Comparison of ENCODE assay signal across 13 cellular contexts in genomic region chr2:216112926-216113325, GRCh38. TPM values are rescaled to one million over a fixed set of nuclear protein-coding genes. Genes with fewer than 3 reads are reported as not detected.
DNase-seq lines count a peak whose midpoint lies in the region; ATAC-seq and TF ChIP-seq lines count a peak whose summit lies in the region.
"Had no signal": no experiment of that assay in that cellular context is flagged by ENCODE, and none has a peak within 500 bp of the region (broad histone marks: within the 10 kb centered on the region; RNA-seq: fewer than 3 reads in every experiment).

No MANE protein-coding gene starts in this region.

- no peak overlapping the region for H2BK15ac ChIP-seq in mesenchymal stem cell (ENCODE audit: low read depth, poor library complexity, severe bottlenecking)

- H3K4me3 ChIP-seq in ACC112 (ENCODE audit: low read depth, low read length), result no peak overlapping the region
- peak overlapping the region; percentile 33; the same call in 1 of the 2 replicates for H3K4me3 ChIP-seq in DOHH2 (ENCODE audit: low read length)
- H3K4me3 ChIP-seq in mesenchymal stem cell (ENCODE audit: insufficient read depth in 1 of 2, low read depth in 1 of 2, low read length in 2 of 2), result no peak overlapping the region
- H3K4me3 ChIP-seq in brain microvascular endothelial cell (ENCODE audit: low read depth, low read length), result no peak overlapping the region
- no peak overlapping the region for H3K4me3 ChIP-seq in testis
- H3K4me3 ChIP-seq: prostate gland had no signal

- H2BK120ac ChIP-seq in mesenchymal stem cell (ENCODE audit: low read depth, low read length), result no peak overlapping the region

- H3K79me1 ChIP-seq in mesenchymal stem cell (replicated peaks; ENCODE audit: low read length, poor library complexity, severe bottlenecking), result peaks cover 2% of the 10 kb centered on the region

- peaks cover 51% of the 10 kb centered on the region for H3F3A ChIP-seq in DOHH2 (ENCODE audit: control insufficient read depth, insufficient read depth)

- no peak overlapping the region for H2AFZ ChIP-seq in ACC112 (ENCODE audit: low read length, unreplicated experiment)
- no peak overlapping the region for H2AFZ ChIP-seq in mesenchymal stem cell (ENCODE audit: low read depth, low read length)

- peaks cover 39% of the 10 kb centered on the region for H3K36me3 ChIP-seq in ACC112 (ENCODE audit: insufficient read depth, low read length)
- H3K36me3 ChIP-seq in DOHH2 (ENCODE audit: control insufficient read depth, low read length), result peaks cover 82% of the 10 kb centered on the region
- H3K36me3 ChIP-seq in mesenchymal stem cell (ENCODE audit: control insufficient read depth in 1 of 2, insufficient read depth in 2 of 2, low read depth in 1 of 2, low read length in 2 of 2), result peaks cover 8 to 68% of the 10 kb centered on the region in 2 experiments
- peaks cover 36% of the 10 kb centered on the region for H3K36me3 ChIP-seq in brain microvascular endothelial cell (replicated peaks)
- H3K36me3 ChIP-seq in testis (ENCODE audit: low read depth, missing control alignments), result no peaks in the 10 kb centered on the region

- H4K8ac ChIP-seq in mesenchymal stem cell (ENCODE audit: low read length), result no peak overlapping the region

- H2BK5ac ChIP-seq in mesenchymal stem cell (ENCODE audit: low read depth, low read length, poor library complexity, severe bottlenecking), result no peak overlapping the region

- 100% methylated on average over 3 of the region's 4 CpGs for WGBS in mesenchymal stem cell
- 75 to 82% methylated on average over 4 of the region's 4 CpGs for WGBS in testis, 2 donors

- intact Hi-C loops in testis (cut with DNase I; ENCODE audit: low total_unique reads), result loop anchor here (10.0 kb wide), 1 partner anchor 292 kb away; no protein-coding TSS in a partner anchor

- no peaks in the 10 kb centered on the region for H3K9me2 ChIP-seq in DOHH2 (replicated peaks; ENCODE audit: control insufficient read depth, low read length)

- peaks cover 53% of the 10 kb centered on the region for H3K4me1 ChIP-seq in ACC112 (ENCODE audit: control insufficient read depth, insufficient read depth, low read length, unreplicated experiment)
- peaks cover 65% of the 10 kb centered on the region for H3K4me1 ChIP-seq in DOHH2 (ENCODE audit: control insufficient read depth, low read length)
- H3K4me1 ChIP-seq in mesenchymal stem cell (ENCODE audit: control insufficient read depth, insufficient read depth, low read depth, low read length), result peaks cover 8% of the 10 kb centered on the region
- peaks cover 24% of the 10 kb centered on the region for H3K4me1 ChIP-seq in testis

- no peak for TF ChIP-seq CTCF in DOHH2 (IDR thresholded peaks at IDR 0.05; ENCODE audit: low read depth, low read length, poor library complexity, severe bottlenecking)
- no peak for TF ChIP-seq CTCF in VCaP (conservative IDR thresholded peaks at IDR 0.05)
- no peak for TF ChIP-seq CTCF in brain microvascular endothelial cell (IDR thresholded peaks at IDR 0.05; ENCODE audit: low read depth, low read length, missing control alignments)
- TF ChIP-seq CTCF in testis (IDR thresholded peaks at IDR 0.05), result no peak

- no peak overlapping the region for H3K14ac ChIP-seq in mesenchymal stem cell (ENCODE audit: low read length in 2 of 2)

- H2BK12ac ChIP-seq in mesenchymal stem cell (ENCODE audit: low read length in 2 of 2), result no peak overlapping the region

- peak overlapping the region; percentile 13; the same call in 1 of the 2 replicates for H3K27ac ChIP-seq in ACC112 (ENCODE audit: low read depth, low read length)
- peak overlapping the region; percentile 40 for H3K27ac ChIP-seq in DOHH2 (ENCODE audit: low read depth, low read length)
- peak overlapping the region; percentile 14; the same call in 1 of the 2 replicates for H3K27ac ChIP-seq in VCaP
- H3K27ac ChIP-seq in mesenchymal stem cell (ENCODE audit: low read length, poor library complexity, severe bottlenecking), result no peak overlapping the region
- no peak overlapping the region for H3K27ac ChIP-seq in brain microvascular endothelial cell
- no peak overlapping the region for H3K27ac ChIP-seq in testis
- H3K27ac ChIP-seq: prostate gland had no signal

- no peak overlapping the region for H2AK5ac ChIP-seq in mesenchymal stem cell (ENCODE audit: low read length, severe bottlenecking)

- H4K91ac ChIP-seq in mesenchymal stem cell (ENCODE audit: low read length), result no peak overlapping the region

- H3K27me3 ChIP-seq in ACC112 (ENCODE audit: insufficient read depth, low read length) (no peaks in the 10 kb centered on the region), DOHH2 (ENCODE audit: control insufficient read depth, low read length) (no peaks in the 10 kb centered on the region), mesenchymal stem cell (ENCODE audit: control insufficient read depth in 1 of 2, insufficient read depth in 1 of 2, low read length in 2 of 2) (no peaks in the 10 kb centered on the region), brain microvascular endothelial cell (replicated peaks) (no peaks in the 10 kb centered on the region), testis (no peaks in the 10 kb centered on the region)

- no peak overlapping the region for H3K23ac ChIP-seq in mesenchymal stem cell (ENCODE audit: low read length in 2 of 2)

- ATAC-seq in HG02642 (IDR thresholded peaks at IDR 0.05; ENCODE audit: poor library complexity, unreplicated experiment), result no peak

- H4K20me1 ChIP-seq in DOHH2 (ENCODE audit: control insufficient read depth, insufficient read depth, low read depth, low read length), result peaks cover 43% of the 10 kb centered on the region

- H3K9me3 ChIP-seq in DOHH2 (ENCODE audit: control insufficient read depth, insufficient read depth, low read length) (no peaks in the 10 kb centered on the region), mesenchymal stem cell (ENCODE audit: control insufficient read depth, low read length) (no peaks in the 10 kb centered on the region), testis (no peaks in the 10 kb centered on the region)
- H3K9me3 ChIP-seq: prostate gland had no signal

- no peak for TF ChIP-seq POLR2A in testis (IDR thresholded peaks at IDR 0.05)

- H3K9ac ChIP-seq in mesenchymal stem cell (ENCODE audit: low read length), result peak overlapping the region; percentile 98

- H3K79me2 ChIP-seq in ACC112 (ENCODE audit: control insufficient read depth, insufficient read depth, low read length, unreplicated experiment) (peaks cover 75% of the 10 kb centered on the region), DOHH2 (ENCODE audit: control insufficient read depth, low read length) (peaks cover 81% of the 10 kb centered on the region)

- H3K4ac ChIP-seq in mesenchymal stem cell (ENCODE audit: low read depth in 1 of 2, low read length in 2 of 2), result no peak overlapping the region

- in situ Hi-C loops in brain microvascular endothelial cell (cut with HindIII; ENCODE audit: low pct_ligation_motif_present, low sequenced_read_pairs), result no loop called here

- H3K18ac ChIP-seq in mesenchymal stem cell (ENCODE audit: low read depth in 1 of 2, low read length in 2 of 2), result no peak overlapping the region

- peak overlapping the region; percentile 91 for H3K4me2 ChIP-seq in DOHH2 (ENCODE audit: low read length)
- no peak overlapping the region for H3K4me2 ChIP-seq in mesenchymal stem cell (ENCODE audit: low read length, poor library complexity, severe bottlenecking)

- DNase-seq in mesenchymal stem cell (no peak), brain microvascular endothelial cell (no peak), testis (no peak), hepatic stellate cell (ENCODE audit: low spot score) (no peak)
- DNase-seq: caudate nucleus, hypothalamus, mammary epithelial cell, NCI-H2081 treated with DMSO at 0.1 percent for 48 hours had no signal

RNA-seq across cellular contexts. Expression of gene XRCC5, which starts 3.8 kb away (rescaled TPM):
- 151 TPM for polyA plus RNA-seq in mesenchymal stem cell (2013, experiment 1 of 2)
- 150 TPM for polyA plus RNA-seq in mesenchymal stem cell (2013, experiment 2 of 2)
- 100 to 1,000 TPM; 132 to 133 TPM for total RNA-seq in testis
- polyA plus RNA-seq in testis (ENCODE audit: insufficient read depth, low read depth, low replicate concordance), result 145 TPM

RNA-seq across cellular contexts. Expression of gene TMEM169, which starts 31.2 kb away (rescaled TPM):
- polyA plus RNA-seq in mesenchymal stem cell (2013, experiment 1 of 2), result 1.2 TPM
- 1.2 TPM for polyA plus RNA-seq in mesenchymal stem cell (2013, experiment 2 of 2)
- total RNA-seq in testis, result under 1 TPM; 0.31 to 0.37 TPM
- polyA plus RNA-seq in testis (ENCODE audit: insufficient read depth, low read depth, low replicate concordance), result 1.0 TPM

RNA-seq across cellular contexts. Expression of gene PECR, which starts 31.3 kb away (rescaled TPM):
- polyA plus RNA-seq in mesenchymal stem cell (2013, experiment 1 of 2), result 5.5 TPM
- polyA plus RNA-seq in mesenchymal stem cell (2013, experiment 2 of 2), result 4.8 TPM
- 1 to 10 TPM; 3.0 to 4.0 TPM for total RNA-seq in testis
- 3.0 TPM for polyA plus RNA-seq in testis (ENCODE audit: insufficient read depth, low read depth, low replicate concordance)

Comparison
In these comparisons a context has a peak if more than half of its experiments do, and no peak if none do; other contexts are left out.
1. H3K27ac ChIP-seq: peak in ACC112 (single experiment), DOHH2 (single experiment) and VCaP (single experiment); none in mesenchymal stem cell (single experiment), brain microvascular endothelial cell (single experiment) and testis (0 of 2).